Comparison of ENCODE assay signal across 1 cellular context in genomic region chr7:34031156-34031555, GRCh38.
TF ChIP-seq lines count a peak whose summit lies in the region.

No MANE protein-coding gene starts in this region.

TF ChIP-seq in endothelial cell of umbilical vein, 7 proteins besides CTCF, POLR2A, EP300 and RAD21:
- TF ChIP-seq MAX (IDR thresholded peaks at IDR 0.05; ENCODE audit: insufficient read depth, insufficient read length) (no peak), GATA2 (IDR thresholded peaks at IDR 0.05; ENCODE audit: insufficient read depth, insufficient read length, low read depth, low read length) (peak; percentile 54)
